ENCODE assay signal across 14 cellular contexts in genomic region chr10:114031113-114031512, GRCh38. TPM values are rescaled to one million over a fixed set of nuclear protein-coding genes. Genes with fewer than 3 reads are reported as not detected.
"Had no signal": no experiment of that assay in that cellular context is flagged by ENCODE, and none has a peak within 500 bp of the region (broad histone marks: within the 10 kb centered on the region; RNA-seq: fewer than 3 reads in every experiment).

No MANE protein-coding gene starts in this region.

- H3K36me3 ChIP-seq: cardiac muscle cell, colonic mucosa, neural progenitor cell, ovary, stomach, thoracic aorta had no signal

- H3K9me3 ChIP-seq: colonic mucosa, ovary, stomach, thoracic aorta had no signal

- DNase-seq: activated T-cell treated with anti-CD3 and anti-CD28 coated beads, Interleukin-2, amount 50 U/mL, for 1 hour; colonic mucosa; left ventricle myocardium superior; mesenchymal stem cell; ovary; stomach; T-helper 1 cell had no signal

- H3K4me3 ChIP-seq: cardiac muscle cell, colonic mucosa, neural progenitor cell, ovary, stomach, thoracic aorta had no signal

- H3K36me3 Mint-ChIP-seq: activated naive CD8-positive, alpha-beta T cell; neural progenitor cell; WTC11 had no signal

- H3K4me3 Mint-ChIP-seq: activated naive CD8-positive, alpha-beta T cell; neural progenitor cell; WTC11 had no signal

- ATAC-seq: left ventricle myocardium superior, WTC11 had no signal

- H3K27me3 ChIP-seq: cardiac muscle cell, colonic mucosa, neural progenitor cell, ovary, stomach had no signal

- H3K4me1 ChIP-seq: neural progenitor cell had no signal

- H3K27ac Mint-ChIP-seq: activated naive CD8-positive, alpha-beta T cell; neural progenitor cell; WTC11 had no signal

- H3K9me3 Mint-ChIP-seq: neural progenitor cell, WTC11 had no signal

- FAIRE-seq: endothelial cell of umbilical vein had no signal

- H3K27ac ChIP-seq: cardiac muscle cell, colonic mucosa, neural progenitor cell, ovary, stomach, thoracic aorta had no signal

RNA-seq across cellular contexts. Expression of gene ADRB1, which starts 12.6 kb away (rescaled TPM):
- total RNA-seq: fibroblast of lung had no signal
- polyA plus RNA-seq: fibroblast of lung had no signal
